ENCODE assay signal across 1 cellular context in genomic region chr22:37201066-37201820, GRCh38.
TF ChIP-seq lines count a peak whose summit lies in the region.

No MANE protein-coding gene starts in this region.

TF ChIP-seq in H1, 55 proteins besides CTCF, POLR2A, EP300 and RAD21:
- TF ChIP-seq SIN3A (conservative IDR thresholded peaks at IDR 0.05 in 1 of 2, IDR thresholded peaks at IDR 0.05 in 1 of 2; ENCODE audit: low read depth in 1 of 2, low read length in 2 of 2) (no peak), KDM1A (IDR thresholded peaks at IDR 0.05; ENCODE audit: borderline replicate concordance, low read length) (no peak), SAP30 (IDR thresholded peaks at IDR 0.05; ENCODE audit: insufficient read depth, insufficient replicate concordance, low read length) (no peak), CBX8 (IDR thresholded peaks at IDR 0.05; ENCODE audit: borderline replicate concordance, low read depth, low read length) (no peak), TAF1 (IDR thresholded peaks at IDR 0.05; ENCODE audit: low read depth, low read length) (no peak), NRF1 (IDR thresholded peaks at IDR 0.05; ENCODE audit: low read depth, low read length) (no peak), EZH2 (IDR thresholded peaks at IDR 0.05; ENCODE audit: low read depth, low read length, severe bottlenecking) (no peak), HDAC2 (IDR thresholded peaks at IDR 0.05; ENCODE audit: borderline replicate concordance in 1 of 2, low read depth in 2 of 2, low read length in 2 of 2) (no peak), BACH1 (IDR thresholded peaks at IDR 0.05; ENCODE audit: low read length) (no peak), MAFK (IDR thresholded peaks at IDR 0.05; ENCODE audit: low read depth, low read length) (no peak), TEAD4 (IDR thresholded peaks at IDR 0.05; ENCODE audit: low read depth, low read length) (no peak), SUZ12 (IDR thresholded peaks at IDR 0.05; ENCODE audit: low read length) (no peak), YY1 (IDR thresholded peaks at IDR 0.05; ENCODE audit: low read depth, low read length) (no peak), EGR1 (IDR thresholded peaks at IDR 0.05; ENCODE audit: borderline replicate concordance, low read depth, low read length) (no peak), E2F6 (IDR thresholded peaks at IDR 0.05) (no peak), KDM4A (IDR thresholded peaks at IDR 0.05; ENCODE audit: low read depth, low read length, severe bottlenecking) (no peak), RXRA (IDR thresholded peaks at IDR 0.05; ENCODE audit: insufficient read depth, low read depth, low read length) (no peak), CHD2 (IDR thresholded peaks at IDR 0.05; ENCODE audit: low read length) (no peak), SP1 (IDR thresholded peaks at IDR 0.05; ENCODE audit: low read depth, low read length) (no peak), JUND (IDR thresholded peaks at IDR 0.05; ENCODE audit: low read length) (no peak)
